ENCODE assay signal across 7 cellular contexts in genomic region chr1:224205932-224206538, GRCh38. TPM values are rescaled to one million over a fixed set of nuclear protein-coding genes. Genes with fewer than 3 reads are reported as not detected.
DNase-seq lines count a peak whose midpoint lies in the region; ATAC-seq and TF ChIP-seq lines count a peak whose summit lies in the region.
"Not testable (repeated sequence)": the region's sequence is repeated elsewhere in the genome, so short reads cannot be mapped to it uniquely, and the experiment has no call there.

No MANE protein-coding gene starts in this region.

- H3K9me3 Mint-ChIP-seq in activated T-cell treated with anti-CD3 and anti-CD28 coated beads, Interleukin-2, amount 50 U/mL, for 72 hours; naive B cell: not testable (repeated sequence)

- peak overlapping the region; percentile 77 to 80 for H3K4me3 Mint-ChIP-seq in activated T-cell treated with anti-CD3 and anti-CD28 coated beads, Interleukin-2, amount 50 U/mL, for 72 hours
- peak overlapping the region; percentile 47 to 85 (median 76) for H3K4me3 Mint-ChIP-seq in naive B cell

- DNase-seq in RWPE2 (ENCODE audit: low spot score); activated T-cell treated with anti-CD3 and anti-CD28 coated beads, Interleukin-2, amount 50 U/mL, for 72 hours; mammary epithelial cell; naive B cell; spleen: not testable (repeated sequence)
- DNase-seq in hepatocyte (ENCODE audit: low spot score): peak; percentile 47

- CTCF ChIA-PET in mammary epithelial cell (lab: Charles Lee; ENCODE audit: low non-redundant PET): not testable (repeated sequence)

- peaks cover 20% of the 10 kb centered on the region for H3K4me1 Mint-ChIP-seq in activated T-cell treated with anti-CD3 and anti-CD28 coated beads, Interleukin-2, amount 50 U/mL, for 72 hours (ENCODE audit: low read depth)
- peaks cover 33 to 66% (median 54%) of the 10 kb centered on the region in 3 donors for H3K4me1 Mint-ChIP-seq in naive B cell

- TF ChIP-seq CTCF in DOHH2 (IDR thresholded peaks at IDR 0.05; ENCODE audit: low read depth, low read length, poor library complexity, severe bottlenecking); RWPE2 (IDR thresholded peaks at IDR 0.05; ENCODE audit: poor library complexity, severe bottlenecking); mammary epithelial cell (conservative IDR thresholded peaks at IDR 0.05 in 1 of 2, IDR thresholded peaks at IDR 0.05 in 1 of 2; ENCODE audit: extremely low read depth in 1 of 2, insufficient read depth in 1 of 2, low read depth in 1 of 2, low read length in 2 of 2); hepatocyte (IDR thresholded peaks at IDR 0.05; ENCODE audit: poor library complexity); spleen (IDR thresholded peaks at IDR 0.05 in 8 of 11, conservative IDR thresholded peaks at IDR 0.05 in 3 of 11): not testable (repeated sequence)

- WGBS in mammary epithelial cell (ENCODE audit: low coverage, missing lambda C conversion rate): 96% methylated on average over 9 of the region's 10 CpGs
- 56% methylated on average over 10 of the region's 10 CpGs for WGBS in hepatocyte (ENCODE audit: low lambda C conversion rate, missing lambda C conversion rate)
- 74 to 93% (median 81%) methylated on average over 10 of the region's 10 CpGs for WGBS in spleen, 5 donors

- not testable (repeated sequence) for H3K27ac Mint-ChIP-seq in activated T-cell treated with anti-CD3 and anti-CD28 coated beads, Interleukin-2, amount 50 U/mL, for 72 hours
- H3K27ac Mint-ChIP-seq in naive B cell: peak overlapping the region in 5 of 6 donors; percentile 33 to 95 (median 65)

- not testable (repeated sequence) for H3K27ac ChIP-seq in DOHH2 (ENCODE audit: low read depth, low read length)
- H3K27ac ChIP-seq in RWPE2 (ENCODE audit: poor library complexity, severe bottlenecking): peak overlapping the region; percentile 33
- H3K27ac ChIP-seq in mammary epithelial cell (ENCODE audit: insufficient read depth, low read depth, low read length): peak overlapping the region; percentile 50
- peak overlapping the region; percentile 99 for H3K27ac ChIP-seq in hepatocyte
- H3K27ac ChIP-seq in spleen: peak overlapping the region in 5 of 8 donors; percentile 22 to 78 (median 55)

- H2AFZ ChIP-seq in mammary epithelial cell (ENCODE audit: low read depth, low read length): peak overlapping the region; percentile 47
- H2AFZ ChIP-seq in hepatocyte: not testable (repeated sequence)

- H3K4me1 ChIP-seq in DOHH2 (ENCODE audit: control insufficient read depth, low read length) (peaks cover 55% of the 10 kb centered on the region), hepatocyte (ENCODE audit: insufficient read depth) (peaks cover 25% of the 10 kb centered on the region), spleen (peaks cover 15 to 60% (median 42%) of the 10 kb centered on the region in 6 donors)
- not testable (repeated sequence) for H3K4me1 ChIP-seq in RWPE2 (ENCODE audit: insufficient read depth, poor library complexity, severe bottlenecking); mammary epithelial cell (ENCODE audit: insufficient read depth, low read length)

- BruUV-seq in mammary epithelial cell (replicated peaks; lab: Mats Ljungman, UMichigan): not testable (repeated sequence)

- not testable (repeated sequence) for H3K36me3 ChIP-seq in DOHH2 (ENCODE audit: control insufficient read depth, low read length); RWPE2 (ENCODE audit: low read depth); mammary epithelial cell (ENCODE audit: insufficient read depth, low read length); hepatocyte (replicated peaks; ENCODE audit: insufficient read depth, low read depth); spleen

- not testable (repeated sequence) for H3K9me3 ChIP-seq in DOHH2 (ENCODE audit: control insufficient read depth, insufficient read depth, low read length); RWPE2 (ENCODE audit: severe bottlenecking); mammary epithelial cell (replicated peaks; ENCODE audit: insufficient read depth, low read length); hepatocyte (ENCODE audit: low read depth); spleen

- H3K9me2 ChIP-seq in DOHH2 (replicated peaks; ENCODE audit: control insufficient read depth, low read length); hepatocyte (replicated peaks; ENCODE audit: insufficient read depth): not testable (repeated sequence)

- ATAC-seq in RWPE2 (ENCODE audit: low read depth); activated T-cell treated with anti-CD3 and anti-CD28 coated beads, Interleukin-2, amount 50 U/mL, for 72 hours (replicated peaks in 1 of 2); naive B cell (ENCODE audit: low read depth in 2 of 2): not testable (repeated sequence)

- TF ChIP-seq POLR2A in spleen (IDR thresholded peaks at IDR 0.05): not testable (repeated sequence)

- H3K9ac ChIP-seq in mammary epithelial cell (ENCODE audit: insufficient read depth, low read length): peak overlapping the region; percentile 15

- in situ Hi-C loops in mammary epithelial cell (cut with MboI; ENCODE audit: low sequenced_read_pairs in 2 of 2): not testable (repeated sequence)

- H3K27me3 Mint-ChIP-seq in activated T-cell treated with anti-CD3 and anti-CD28 coated beads, Interleukin-2, amount 50 U/mL, for 72 hours (ENCODE audit: low read depth); naive B cell: not testable (repeated sequence)

- not testable (repeated sequence) for H3K79me2 ChIP-seq in DOHH2 (ENCODE audit: control insufficient read depth, low read length); mammary epithelial cell (ENCODE audit: insufficient read depth, low read length); hepatocyte

- not testable (repeated sequence) for H3F3A ChIP-seq in DOHH2 (ENCODE audit: control insufficient read depth, insufficient read depth)

- not testable (repeated sequence) for H3K27me3 ChIP-seq in DOHH2 (ENCODE audit: control insufficient read depth, low read length); RWPE2 (ENCODE audit: insufficient read depth, poor library complexity, severe bottlenecking); mammary epithelial cell (ENCODE audit: insufficient read depth, low read length); hepatocyte; spleen (replicated peaks in 1 of 7)

- H3K4me2 ChIP-seq in DOHH2 (ENCODE audit: low read length): peak overlapping the region; percentile 85; the same call in 1 of the 2 replicates
- H3K4me2 ChIP-seq in mammary epithelial cell (ENCODE audit: insufficient read depth, low read depth, low read length): peak overlapping the region; percentile 22
- peak overlapping the region; percentile 73 for H3K4me2 ChIP-seq in hepatocyte

- dilution Hi-C loops in mammary epithelial cell (cut with HindIII; ENCODE audit: low sequenced_read_pairs): not testable (repeated sequence)

- intact Hi-C loops in mammary epithelial cell (cut with micrococcal nuclease); spleen (cut with DNase I; ENCODE audit: low total_unique reads): not testable (repeated sequence)

- H4K20me1 ChIP-seq in DOHH2 (ENCODE audit: control insufficient read depth, insufficient read depth, low read depth, low read length); mammary epithelial cell (ENCODE audit: insufficient read depth, low read length); hepatocyte (ENCODE audit: insufficient read depth, poor library complexity, severe bottlenecking): not testable (repeated sequence)

- not testable (repeated sequence) for H3K36me3 Mint-ChIP-seq in activated T-cell treated with anti-CD3 and anti-CD28 coated beads, Interleukin-2, amount 50 U/mL, for 72 hours (ENCODE audit: insufficient read depth in 2 of 2); naive B cell

- H3K4me3 ChIP-seq in DOHH2 (ENCODE audit: low read length); RWPE2 (ENCODE audit: severe bottlenecking); mammary epithelial cell (replicated peaks in 1 of 3; ENCODE audit: insufficient read depth in 1 of 3, low read depth in 2 of 3, low read length in 3 of 3); hepatocyte: not testable (repeated sequence)
- peak overlapping the region in 1 of 8 donors; percentile 28 for H3K4me3 ChIP-seq in spleen

RNA-seq across cellular contexts. Expression of gene DEGS1, which starts 23.0 kb away (rescaled TPM):
- 10 to 100 TPM; 26.0 to 43.1 TPM for total RNA-seq in activated T-cell treated with anti-CD3 and anti-CD28 coated beads, Interleukin-2, amount 50 U/mL, for 72 hours
- total RNA-seq in mammary epithelial cell (10 to 100 TPM; 58.1 to 71.8 TPM), hepatocyte (88.7 and 97.4 TPM in 2 replicates), spleen (100 to 1,000 TPM in 1 of 7 donors, 10 to 100 TPM in 6; 48.8 to 102 (median 63.2) TPM)
- polyA plus RNA-seq in mammary epithelial cell (80.0 TPM), hepatocyte (107 and 109 TPM in 2 replicates), naive B cell (ENCODE audit: low read depth in 6 of 6) (100 to 1,000 TPM; 153 to 219 (median 172) TPM), spleen (10 to 100 TPM; 29.2 to 35.4 (median 33.9) TPM)
- polyA minus RNA-seq in mammary epithelial cell: 83.3 TPM

Comparison
In these comparisons a context has a peak if more than half of its experiments do, and no peak if none do; other contexts are left out.
1. H3K4me2 ChIP-seq: peak in every context shown above with its lines; median percentile 85 in DOHH2; 73 in hepatocyte; 22 in mammary epithelial cell.